In the genomic region with DNA sequence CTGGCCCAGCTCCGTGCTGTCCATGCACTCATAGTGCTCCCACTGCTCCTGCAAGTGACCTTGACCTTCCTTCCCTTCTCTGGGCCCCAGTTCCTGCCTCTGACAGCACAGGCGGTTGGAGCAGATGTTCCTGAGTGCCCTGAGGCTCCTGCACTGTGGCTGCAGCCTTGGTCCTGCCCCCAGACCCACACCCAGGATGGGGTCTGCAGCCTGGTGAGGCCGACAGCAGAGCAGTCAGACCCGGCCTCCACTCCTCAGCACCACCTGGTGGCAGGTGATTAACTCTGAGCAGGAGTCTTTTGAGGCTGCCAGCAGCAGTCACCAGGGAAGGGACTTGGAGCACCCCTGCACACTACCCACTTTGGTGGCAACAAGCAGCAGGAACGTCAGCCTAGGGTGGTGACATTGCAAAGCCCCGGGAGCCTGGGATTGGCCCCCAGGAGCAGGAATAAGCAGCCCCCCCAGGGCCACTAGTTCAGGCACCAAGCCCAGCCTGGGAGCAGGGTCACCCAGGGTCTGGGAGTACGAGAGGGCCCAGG, we compare ENCODE assay signal across 9 cellular contexts.
DNase-seq lines count a peak whose midpoint lies in the region; ATAC-seq and TF ChIP-seq lines count a peak whose summit lies in the region.
"Had no signal": no experiment of that assay in that cellular context is flagged by ENCODE, and none has a peak within 500 bp of the region (broad histone marks: within the 10 kb centered on the region; RNA-seq: fewer than 3 reads in every experiment).

No MANE protein-coding gene starts in this region.

- no peaks in the 10 kb centered on the region for H3K36me3 ChIP-seq in sigmoid colon
- H3K36me3 ChIP-seq: BLaER1 treated with 17β-estradiol and CSF1 and Interleukin-3, amounts not matched to agents 10 nM and 100 nM had no signal

- H3K27me3 ChIP-seq in sigmoid colon: peaks cover 0 to 64% (median 16%) of the 10 kb centered on the region in 3 donors

- intact Hi-C loops in sigmoid colon (cut with DNase I): loop anchor here (10.0 kb wide), 1 partner anchor 248 kb away; no protein-coding TSS in a partner anchor

- ATAC-seq in HG03175 (IDR thresholded peaks at IDR 0.05; ENCODE audit: unreplicated experiment) (no peak), GM19463 (IDR thresholded peaks at IDR 0.05; ENCODE audit: unreplicated experiment) (no peak)

- TF ChIP-seq CTCF in sigmoid colon (IDR thresholded peaks at IDR 0.05): peak in 3 of 4 experiments; percentile 22 to 46 (median 36)

- H3K4me3 ChIP-seq in sigmoid colon: no peak overlapping the region
- H3K4me3 ChIP-seq: BLaER1 treated with 17β-estradiol and CSF1 and Interleukin-3, amounts not matched to agents 10 nM and 100 nM had no signal

- H3K27ac ChIP-seq in sigmoid colon: no peak overlapping the region
- H3K27ac ChIP-seq: BLaER1 treated with 17β-estradiol and CSF1 and Interleukin-3, amounts not matched to agents 10 nM and 100 nM had no signal

- WGBS in sigmoid colon, 2 donors: 18 to 26% methylated on average over 7 of the region's 7 CpGs

- no peaks in the 10 kb centered on the region for H3K4me1 ChIP-seq in sigmoid colon
- H3K4me1 ChIP-seq: BLaER1 treated with 17β-estradiol and CSF1 and Interleukin-3, amounts not matched to agents 10 nM and 100 nM had no signal

- no peak for TF ChIP-seq POLR2A in sigmoid colon (IDR thresholded peaks at IDR 0.05)

- no peak for TF ChIP-seq EP300 in sigmoid colon (IDR thresholded peaks at IDR 0.05)

- H3K9me3 ChIP-seq in sigmoid colon: no peaks in the 10 kb centered on the region
- H3K9me3 ChIP-seq: BLaER1 treated with 17β-estradiol and CSF1 and Interleukin-3, amounts not matched to agents 10 nM and 100 nM had no signal

- DNase-seq in DMS79 treated with DMSO at 0.1 percent for 48 hours (lab: John Stamatoyannopoulos, UW) (peak; percentile 34), DMS79 (lab: John Stamatoyannopoulos, UW) (no peak), NCI-H146 (lab: John Stamatoyannopoulos, UW) (peak; percentile 64), glomerular visceral epithelial cell (ENCODE audit: extremely low spot score) (peak; percentile 34), sigmoid colon (peak; percentile 46)
- peak; percentile 72 for DNase-seq in activated CD8-positive, alpha-beta memory T cell treated with anti-CD3 and anti-CD28 coated beads for 24 hours
